In the genomic region with DNA sequence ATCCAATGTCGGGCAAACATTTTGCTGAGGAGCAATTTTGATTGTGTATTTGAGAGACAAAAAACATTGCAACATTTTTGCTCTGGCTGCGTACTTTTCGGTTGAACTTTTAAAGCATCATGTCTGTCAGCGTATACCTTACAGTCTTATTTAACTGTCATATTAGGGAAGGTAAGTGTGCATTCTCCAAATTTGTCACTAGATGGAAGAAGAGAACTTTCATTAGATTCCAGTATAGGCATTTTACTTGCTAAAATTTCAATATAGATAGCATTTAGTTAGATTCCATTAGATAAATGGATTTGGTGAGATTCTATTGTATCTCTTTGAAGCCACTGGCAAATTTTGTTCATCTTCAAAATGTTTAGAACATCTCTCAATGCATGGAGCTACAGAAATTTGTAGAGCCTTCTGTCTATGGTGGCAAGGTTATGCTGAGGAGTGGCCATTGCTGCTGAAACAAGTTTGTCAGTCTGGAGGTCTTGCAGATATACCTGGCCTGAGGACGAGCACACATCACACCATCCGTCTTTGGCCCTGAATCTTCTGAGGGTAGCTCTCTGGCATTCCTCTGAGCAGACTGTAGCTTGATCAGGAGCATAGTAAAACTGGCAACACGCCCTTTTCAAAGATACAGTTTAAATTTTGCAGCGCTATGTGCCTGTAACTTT, we compare ENCODE assay signal across 11 cellular contexts.
DNase-seq lines count a peak whose midpoint lies in the region; ATAC-seq, FAIRE-seq and TF ChIP-seq lines count a peak whose summit lies in the region.
"Had no signal": no experiment of that assay in that cellular context is flagged by ENCODE, and none has a peak within 500 bp of the region (broad histone marks: within the 10 kb centered on the region; RNA-seq: fewer than 3 reads in every experiment).

No MANE protein-coding gene starts in this region.

- no peaks in the 10 kb centered on the region for H3K9me2 ChIP-seq in Loucy (replicated peaks; ENCODE audit: low read depth, low read length)

- DNase-seq in GM12865 (ENCODE audit: low read depth), result peak; percentile 9
- DNase-seq in GM12878 (ENCODE audit: low read depth, low spot score), result no peak
- DNase-seq in mucosa of descending colon, result no peak
- DNase-seq in NCI-H2107 (lab: John Stamatoyannopoulos, UW), result no peak
- DNase-seq in GOT3 (lab: John Stamatoyannopoulos, UW), result no peak
- DNase-seq in nucleus accumbens (lab: John Stamatoyannopoulos, UW), result no peak
- DNase-seq in stimulated activated naive CD8-positive, alpha-beta T cell treated with anti-CD3 and anti-CD28 coated beads, Interleukin-15, amount 100 ng/mL, for 72 hours, result no peak
- DNase-seq: activated T-cell treated with anti-CD3 and anti-CD28 coated beads, Interleukin-2, amount 50 U/mL, for 24 hours had no signal

- H3K27ac Mint-ChIP-seq in stimulated activated naive CD8-positive, alpha-beta T cell treated with anti-CD3 and anti-CD28 coated beads, Interleukin-15, amount 100 ng/mL, for 72 hours, result no peak overlapping the region
- H3K27ac Mint-ChIP-seq: activated T-cell treated with anti-CD3 and anti-CD28 coated beads, Interleukin-2, amount 50 U/mL, for 24 hours had no signal

- peaks cover 0 to 30% of the 10 kb centered on the region in 2 donors for H3K9me3 Mint-ChIP-seq in stimulated activated naive CD8-positive, alpha-beta T cell treated with anti-CD3 and anti-CD28 coated beads, Interleukin-15, amount 100 ng/mL, for 72 hours

- in situ Hi-C loops in GM12878 (cut with MboI), result no loop called here

- intact Hi-C loops in GM12878 (cut with micrococcal nuclease; ENCODE audit: unreplicated experiment), result loop anchor here (5.0 to 10.0 kb wide), 3 partner anchors 258 to 637 kb away; no protein-coding TSS in a partner anchor
- intact Hi-C loops in mucosa of descending colon (cut with DNase I, micrococcal nuclease), result no loop called here

- no peak overlapping the region for H2AFZ ChIP-seq in Loucy (ENCODE audit: low read length)
- no peak overlapping the region for H2AFZ ChIP-seq in GM12878 (ENCODE audit: control insufficient read depth, low read depth, low read length)

- 29% methylated on average over 8 of the region's 8 CpGs for WGBS in GM12878 (ENCODE audit: insufficient coverage, insufficient replicate concordance, low lambda C conversion rate, missing lambda C conversion rate)

- H3K9ac ChIP-seq in Loucy (ENCODE audit: low read depth, low read length, poor library complexity, severe bottlenecking), result no peak overlapping the region
- no peak overlapping the region for H3K9ac ChIP-seq in GM12878 (ENCODE audit: control insufficient read depth, insufficient read depth, low read length)

- no TSS peak for BruUV-seq in GM12878 (replicated peaks; lab: Mats Ljungman, UMichigan)

- no peaks in the 10 kb centered on the region for H3K36me3 ChIP-seq in Loucy (ENCODE audit: insufficient read depth, low read length)
- no peaks in the 10 kb centered on the region for H3K36me3 ChIP-seq in GM12878 (ENCODE audit: control insufficient read depth in 2 of 2, insufficient read depth in 2 of 2, low read length in 1 of 2)
- no peaks in the 10 kb centered on the region for H3K36me3 ChIP-seq in mucosa of descending colon (ENCODE audit: low read depth)

- no peak for TF ChIP-seq POLR2A in GM12878 (IDR thresholded peaks at IDR 0.05; ENCODE audit: low read depth, low read length)

- no peaks in the 10 kb centered on the region for H3K27me3 Mint-ChIP-seq in stimulated activated naive CD8-positive, alpha-beta T cell treated with anti-CD3 and anti-CD28 coated beads, Interleukin-15, amount 100 ng/mL, for 72 hours
- H3K27me3 Mint-ChIP-seq: activated T-cell treated with anti-CD3 and anti-CD28 coated beads, Interleukin-2, amount 50 U/mL, for 24 hours had no signal

- no peak overlapping the region for H3K4me3 Mint-ChIP-seq in stimulated activated naive CD8-positive, alpha-beta T cell treated with anti-CD3 and anti-CD28 coated beads, Interleukin-15, amount 100 ng/mL, for 72 hours
- H3K4me3 Mint-ChIP-seq: activated T-cell treated with anti-CD3 and anti-CD28 coated beads, Interleukin-2, amount 50 U/mL, for 24 hours had no signal

- RAD21 ChIA-PET in GM12878 (lab: Charles Lee; ENCODE audit: unreplicated experiment), result interaction anchor here (0.7 to 1.3 kb wide), 4 partner anchors 30 to 392 kb away, joined by 3 to 6 read pairs (median 3); no protein-coding TSS in a partner anchor

- no peaks in the 10 kb centered on the region for H3F3A ChIP-seq in Loucy (ENCODE audit: low read depth)

- H4K20me1 ChIP-seq in Loucy (ENCODE audit: insufficient read depth, low read length, poor library complexity, severe bottlenecking) (no peaks in the 10 kb centered on the region), GM12878 (ENCODE audit: control insufficient read depth, insufficient read depth) (no peaks in the 10 kb centered on the region)

- TF ChIP-seq EP300 in GM12878 (IDR thresholded peaks at IDR 0.05; ENCODE audit: borderline replicate concordance in 1 of 2, control insufficient read depth in 1 of 2, low read depth in 2 of 2, low read length in 2 of 2), result no peak

- ATAC-seq in GM12878 (peak; percentile 65), mucosa of descending colon (no peak)
- ATAC-seq in stimulated activated naive CD8-positive, alpha-beta T cell treated with anti-CD3 and anti-CD28 coated beads, Interleukin-15, amount 100 ng/mL, for 72 hours, result no peak
- ATAC-seq: K562 had no signal

- H3K27ac ChIP-seq in GM12878 (ENCODE audit: control insufficient read depth, insufficient read depth), result no peak overlapping the region

- H3K4me3 ChIP-seq in GM12865 (ENCODE audit: low read depth, low read length), result no peak overlapping the region
- H3K4me3 ChIP-seq in Loucy (ENCODE audit: low read length, poor library complexity, severe bottlenecking), result no peak overlapping the region
- H3K4me3 ChIP-seq in GM12878, result no peak overlapping the region
- H3K4me3 ChIP-seq in mucosa of descending colon, result no peak overlapping the region
- H3K4me3 ChIP-seq: K562 had no signal

- FAIRE-seq in GM12878 (lab: Jason Lieb, UNC), result no peak
- FAIRE-seq: islet of Langerhans, K562 had no signal

- H3K27me3 ChIP-seq in Loucy (ENCODE audit: insufficient read depth, low read length, poor library complexity, severe bottlenecking) (no peaks in the 10 kb centered on the region), GM12878 (replicated peaks in 1 of 2; ENCODE audit: control insufficient read depth in 2 of 2, insufficient read depth in 2 of 2, low read length in 1 of 2) (no peaks in the 10 kb centered on the region)

- SMC1A ChIA-PET in GM12878 (lab: Charles Lee; ENCODE audit: uncharacterized antibody, unreplicated experiment), result interaction anchor here (0.8 to 1.9 kb wide), 7 partner anchors 14 to 258 kb away, joined by 3 to 5 read pairs (median 4); no protein-coding TSS in a partner anchor

- no peaks in the 10 kb centered on the region for H3K4me1 ChIP-seq in Loucy (ENCODE audit: insufficient read depth, low read length, poor library complexity, severe bottlenecking)
- no peaks in the 10 kb centered on the region for H3K4me1 ChIP-seq in GM12878 (ENCODE audit: control insufficient read depth, insufficient read depth, low read length)
- H3K4me1 ChIP-seq in mucosa of descending colon (ENCODE audit: low read depth), result no peaks in the 10 kb centered on the region

- H3K4me2 ChIP-seq in Loucy (ENCODE audit: low read depth, low read length, poor library complexity, severe bottlenecking) (no peak overlapping the region), GM12878 (ENCODE audit: control insufficient read depth, insufficient read depth) (no peak overlapping the region)

- H3K79me2 ChIP-seq in Loucy (ENCODE audit: insufficient read depth, low read length) (no peaks in the 10 kb centered on the region), GM12878 (ENCODE audit: control insufficient read depth, insufficient read depth, low read length) (no peaks in the 10 kb centered on the region)

- no peak for TF ChIP-seq CTCF in GM12865 (IDR thresholded peaks at IDR 0.05; ENCODE audit: insufficient read depth, low read depth, low read length, missing control alignments)
- TF ChIP-seq CTCF in Loucy (conservative IDR thresholded peaks at IDR 0.05; ENCODE audit: low read length), result peak; percentile 52
- peak in 1 of 3 experiments; percentile 42; a peak in 1 of 6 replicates for TF ChIP-seq CTCF in GM12878 (IDR thresholded peaks at IDR 0.05 in 2 of 3, conservative IDR thresholded peaks at IDR 0.05 in 1 of 3; ENCODE audit: control insufficient read depth in 2 of 3, extremely low read depth in 1 of 3, insufficient read depth in 1 of 3, low read depth in 3 of 3, low read length in 3 of 3)
- TF ChIP-seq CTCF in mucosa of descending colon (IDR thresholded peaks at IDR 0.05), result peak; percentile 10

- no peaks in the 10 kb centered on the region for H3K4me1 Mint-ChIP-seq in stimulated activated naive CD8-positive, alpha-beta T cell treated with anti-CD3 and anti-CD28 coated beads, Interleukin-15, amount 100 ng/mL, for 72 hours

- no peaks in the 10 kb centered on the region for H3K9me3 ChIP-seq in Loucy (ENCODE audit: insufficient read depth, low read depth, low read length)
- no peaks in the 10 kb centered on the region for H3K9me3 ChIP-seq in GM12878 (replicated peaks; ENCODE audit: control insufficient read depth, insufficient read depth, low read length)
- H3K9me3 ChIP-seq in mucosa of descending colon, result no peaks in the 10 kb centered on the region

- CTCF ChIA-PET in GM12878 (lab: Yijun Ruan, JAX), result interaction anchor here (0.8 to 2.7 kb wide), 8 partner anchors 10 to 325 kb away, joined by 3 to 24 read pairs (median 4); no protein-coding TSS in a partner anchor

- no peak for TF ChIP-seq RAD21 in GM12878 (IDR thresholded peaks at IDR 0.05; ENCODE audit: insufficient read depth, low read depth, low read length)

- POLR2A ChIA-PET in GM12878 (lab: Charles Lee), result no interaction called here

TF ChIP-seq in GM12878, 131 proteins besides CTCF, POLR2A, EP300 and RAD21:
- TF ChIP-seq SMC3 (IDR thresholded peaks at IDR 0.05; ENCODE audit: borderline replicate concordance, low read length), result peak; percentile 20; the same call in 1 of the 2 replicates
- TF ChIP-seq RFX5 (IDR thresholded peaks at IDR 0.05; ENCODE audit: low read depth, low read length), result no peak
